ENCODE assay signal across 11 cellular contexts in genomic region chr2:42923632-42924425, GRCh38.
DNase-seq lines count a peak whose midpoint lies in the region; ATAC-seq, FAIRE-seq and TF ChIP-seq lines count a peak whose summit lies in the region.
"Had no signal": no experiment of that assay in that cellular context is flagged by ENCODE, and none has a peak within 500 bp of the region (broad histone marks: within the 10 kb centered on the region; RNA-seq: fewer than 3 reads in every experiment).

No MANE protein-coding gene starts in this region.

- CTCF ChIA-PET in WTC11 (lab: Charles Lee) = interaction anchor here (1.0 to 1.1 kb wide), 2 partner anchors 8 to 17 kb away, joined by 3 read pairs; no protein-coding TSS in a partner anchor

- H3K27me3 Mint-ChIP-seq in WTC11 (ENCODE audit: low read depth) = no peaks in the 10 kb centered on the region

- H3K4me3 Mint-ChIP-seq in WTC11 = no peak overlapping the region

- DNase-seq in HK-2 (ENCODE audit: unreplicated experiment) = peak; percentile 35
- DNase-seq in caudate nucleus (lab: John Stamatoyannopoulos, UW) = no peak
- DNase-seq in left lung = no peak
- DNase-seq in small intestine = no peak
- no peak for DNase-seq in cerebellar nuclear complex (lab: John Stamatoyannopoulos, UW)
- no peak for DNase-seq in WTC11 (ENCODE audit: low spot score)
- no peak for DNase-seq in amygdala (lab: John Stamatoyannopoulos, UW)
- DNase-seq in occipital lobe (lab: John Stamatoyannopoulos, UW) = no peak
- DNase-seq: activated T-cell treated with anti-CD3 and anti-CD28 coated beads for 4 hours; NCI-H1694 treated with DMSO at 0.1 percent for 48 hours; stimulated activated naive CD4-positive, alpha-beta T cell had no signal

- ATAC-seq in left lung (no peak), WTC11 (no peak)

- H3K27me3 ChIP-seq in left lung (peaks cover 0 to 7% of the 10 kb centered on the region in 2 donors), small intestine (ENCODE audit: control insufficient read depth in 2 of 2, insufficient read depth in 2 of 2, low read length in 2 of 2) (no peaks in the 10 kb centered on the region)

- H3K36me3 Mint-ChIP-seq in WTC11 = no peaks in the 10 kb centered on the region

- peaks cover 57% of the 10 kb centered on the region for H3K4me1 Mint-ChIP-seq in WTC11

- H3K9me3 ChIP-seq in left lung = no peaks in the 10 kb centered on the region
- no peaks in the 10 kb centered on the region for H3K9me3 ChIP-seq in small intestine (ENCODE audit: control insufficient read depth, low read depth)

- TF ChIP-seq CTCF in left lung (IDR thresholded peaks at IDR 0.05) (no peak), WTC11 (IDR thresholded peaks at IDR 0.05) (no peak)

- H3K27ac ChIP-seq in caudate nucleus (ENCODE audit: low read depth, low read length) (peak overlapping the region; percentile 68), left lung (peak overlapping the region; percentile 73 to 88), small intestine (ENCODE audit: low read depth in 1 of 2, low read length in 1 of 2) (peak overlapping the region; percentile 28 to 95)

- H3K9me3 Mint-ChIP-seq in WTC11 = no peaks in the 10 kb centered on the region

- no peak overlapping the region for H3K4me3 ChIP-seq in left lung
- H3K4me3 ChIP-seq in small intestine (ENCODE audit: low read depth in 1 of 2, low read length in 2 of 2) = no peak overlapping the region

- no peak for FAIRE-seq in small intestine (lab: Jason Lieb, UNC)

- intact Hi-C loops in left lung (cut with DNase I) = loop anchor here in 1 of 2 donors (10.0 kb wide), 1 partner anchor 69 kb away; no protein-coding TSS in a partner anchor

- H3K27ac Mint-ChIP-seq in WTC11 = no peak overlapping the region

- H3K4me1 ChIP-seq in left lung (peaks cover 44 to 47% of the 10 kb centered on the region in 2 donors), small intestine (ENCODE audit: control insufficient read depth in 2 of 2, insufficient read depth in 1 of 2, low read depth in 1 of 2, low read length in 1 of 2) (peaks cover 17 to 20% of the 10 kb centered on the region in 2 donors)

- 44 to 59% (median 49%) methylated on average over 4 of the region's 4 CpGs for WGBS in small intestine, 3 donors

- H3K36me3 ChIP-seq in left lung (no peaks in the 10 kb centered on the region), small intestine (ENCODE audit: control insufficient read depth in 2 of 2, insufficient read depth in 2 of 2, low read length in 2 of 2) (no peaks in the 10 kb centered on the region)

- POLR2A ChIA-PET in WTC11 (lab: Charles Lee) = no interaction called here

TF ChIP-seq in WTC11, 78 proteins besides CTCF, POLR2A, EP300 and RAD21:
- TF ChIP-seq ZNF396 (CRISPR knock-in tag; IDR thresholded peaks at IDR 0.05; ENCODE audit: borderline replicate concordance) (no peak), ATF3 (CRISPR knock-in tag; conservative IDR thresholded peaks at IDR 0.05) (no peak), ZNF416 (CRISPR knock-in tag; IDR thresholded peaks at IDR 0.05) (no peak), NR2C2 (CRISPR knock-in tag; IDR thresholded peaks at IDR 0.05) (no peak), ETV6 (CRISPR knock-in tag; IDR thresholded peaks at IDR 0.05) (no peak)
